ENCODE assay signal across 12 cellular contexts in the genomic region with DNA sequence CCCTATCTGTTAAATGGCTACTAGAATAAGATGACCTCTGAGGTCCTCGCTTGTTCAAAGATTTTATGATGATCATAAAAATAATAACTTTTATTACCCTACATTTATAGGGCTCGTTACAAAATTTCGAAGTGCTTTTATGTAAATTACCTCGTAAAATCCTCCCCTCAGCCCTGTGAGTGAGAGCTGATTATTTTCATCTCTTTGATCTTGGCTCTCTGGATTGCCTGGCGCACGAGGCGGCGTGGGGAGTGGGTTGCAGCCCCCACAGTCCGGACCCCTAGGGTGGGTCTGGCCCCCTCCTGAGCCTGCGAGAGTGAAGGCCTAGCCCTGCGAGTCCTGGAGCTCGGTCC. TPM values are rescaled to one million over a fixed set of nuclear protein-coding genes. Genes with fewer than 3 reads are reported as not detected.
DNase-seq lines count a peak whose midpoint lies in the region; ATAC-seq and TF ChIP-seq lines count a peak whose summit lies in the region.
"Had no signal": no experiment of that assay in that cellular context is flagged by ENCODE, and none has a peak within 500 bp of the region (broad histone marks: within the 10 kb centered on the region; RNA-seq: fewer than 3 reads in every experiment).

No MANE protein-coding gene starts in this region.

- H3K36me3 Mint-ChIP-seq in naive B cell: no peaks in the 10 kb centered on the region

- no peaks in the 10 kb centered on the region for H3K9me3 ChIP-seq in heart right ventricle
- no peaks in the 10 kb centered on the region for H3K9me3 ChIP-seq in breast epithelium
- H3K9me3 ChIP-seq in upper lobe of right lung: no peaks in the 10 kb centered on the region
- H3K9me3 ChIP-seq: SJSA1 had no signal

- H3K27ac ChIP-seq in heart right ventricle (no peak overlapping the region), breast epithelium (no peak overlapping the region), upper lobe of right lung (no peak overlapping the region)
- H3K27ac ChIP-seq: SJSA1 had no signal

- 29% methylated on average over 12 of the region's 12 CpGs for WGBS in heart right ventricle, 2 donors

- no peak for DNase-seq in heart right ventricle
- DNase-seq in cardiac septum (ENCODE audit: low spot score): no peak
- DNase-seq in breast epithelium (ENCODE audit: low spot score in 2 of 2): no peak
- no peak for DNase-seq in naive B cell
- no peak for DNase-seq in upper lobe of right lung
- DNase-seq in stimulated activated CD4-positive, alpha-beta T cell treated with anti-CD3 and anti-CD28 coated beads, Interleukin-2, amount 100 ng/mL, for 48 hours: no peak
- no peak for DNase-seq in NOMO-1 treated with dmso at 0.1 percent for 144 hours (lab: John Stamatoyannopoulos, UW; ENCODE audit: unreplicated experiment)
- DNase-seq: GOT3, NCI-H2029 treated with DMSO at 0.1 percent for 48 hours had no signal

- H3K4me1 ChIP-seq in heart right ventricle: peaks cover 0 to 31% (median 20%) of the 10 kb centered on the region in 9 donors
- H3K4me1 ChIP-seq in breast epithelium: peaks cover 5 to 12% of the 10 kb centered on the region in 2 donors
- peaks cover 18% of the 10 kb centered on the region for H3K4me1 ChIP-seq in upper lobe of right lung

- H3K27ac Mint-ChIP-seq in naive B cell: peak overlapping the region in 3 of 6 donors; percentile 73 to 84 (median 80)

- TF ChIP-seq CTCF in heart right ventricle (IDR thresholded peaks at IDR 0.05): no peak
- no peak for TF ChIP-seq CTCF in breast epithelium (IDR thresholded peaks at IDR 0.05)
- TF ChIP-seq CTCF in upper lobe of right lung (IDR thresholded peaks at IDR 0.05): no peak

- ATAC-seq in heart right ventricle (no peak), naive B cell (ENCODE audit: low read depth in 2 of 2) (no peak), upper lobe of right lung (no peak), HG02970 (IDR thresholded peaks at IDR 0.05; ENCODE audit: low FRiP score, unreplicated experiment) (no peak)

- no peaks in the 10 kb centered on the region for H3K36me3 ChIP-seq in heart right ventricle
- H3K36me3 ChIP-seq in breast epithelium: no peaks in the 10 kb centered on the region
- H3K36me3 ChIP-seq in upper lobe of right lung: no peaks in the 10 kb centered on the region
- H3K36me3 ChIP-seq: SJSA1 had no signal

- H3K27me3 ChIP-seq in heart right ventricle (peaks cover 0 to 73% (median 59%) of the 10 kb centered on the region in 7 donors), breast epithelium (peaks cover 0 to 39% of the 10 kb centered on the region in 2 donors), upper lobe of right lung (peaks cover 60% of the 10 kb centered on the region)

- intact Hi-C loops in heart right ventricle (cut with DNase I): loop anchor here in 6 of 10 donors (5.0 to 10.0 kb wide), 4 partner anchors 210 to 532 kb away; no protein-coding TSS in a partner anchor
- intact Hi-C loops in cardiac septum (cut with DNase I): no loop called here
- intact Hi-C loops in breast epithelium (cut with DNase I; ENCODE audit: low total_unique reads): no loop called here
- intact Hi-C loops in upper lobe of right lung (cut with DNase I): loop anchor here (10.0 kb wide), 1 partner anchor 312 kb away; no protein-coding TSS in a partner anchor

- no peaks in the 10 kb centered on the region for H3K9me3 Mint-ChIP-seq in naive B cell

- peak overlapping the region; percentile 84 to 98 (median 94) for H3K4me3 Mint-ChIP-seq in naive B cell

- H3K4me1 Mint-ChIP-seq in naive B cell: peaks cover 31 to 54% (median 48%) of the 10 kb centered on the region in 3 donors

- peaks cover 0 to 2% (median 0%) of the 10 kb centered on the region in 3 donors for H3K27me3 Mint-ChIP-seq in naive B cell

- H3K4me3 ChIP-seq in heart right ventricle (peak overlapping the region in 8 of 10 donors; percentile 42 to 66 (median 58)), breast epithelium (peak overlapping the region in 2 of 3 donors; percentile 60 to 64), upper lobe of right lung (peak overlapping the region; percentile 48)
- H3K4me3 ChIP-seq: SJSA1 had no signal

- no peak for TF ChIP-seq POLR2A in breast epithelium (IDR thresholded peaks at IDR 0.05)

RNA-seq across cellular contexts. Expression of a gene that starts 1.6 kb away (rescaled TPM):
- 1 to 10 TPM; 1.0 to 4.2 (median 2.3) TPM for total RNA-seq in heart right ventricle
- 1 to 10 TPM in 1 of 2 donors, under 1 TPM in 1; 0.44 to 1.1 TPM for polyA plus RNA-seq in heart right ventricle
- 3.0 TPM for total RNA-seq in cardiac septum
- 1 to 10 TPM in 2 of 3 donors, under 1 TPM in 1; 0.16 to 2.9 (median 2.6) TPM for total RNA-seq in breast epithelium
- polyA plus RNA-seq in naive B cell (ENCODE audit: low read depth in 6 of 6): 1 to 10 TPM in 5 of 6 donors, under 1 TPM in 1; 0.10 to 6.3 (median 1.6) TPM
- 2.3 TPM for total RNA-seq in upper lobe of right lung
- total RNA-seq: lung microvascular endothelial cell had no signal

Comparison
In these comparisons a context has a peak if more than half of its experiments do, and no peak if none do; other contexts are left out.
1. intact Hi-C loops: an anchor here in heart right ventricle (5.0 to 10.0 kb wide) and upper lobe of right lung (10.0 kb wide); none called in cardiac septum and breast epithelium.